ENCODE assay signal across 18 cellular contexts in the genomic region with DNA sequence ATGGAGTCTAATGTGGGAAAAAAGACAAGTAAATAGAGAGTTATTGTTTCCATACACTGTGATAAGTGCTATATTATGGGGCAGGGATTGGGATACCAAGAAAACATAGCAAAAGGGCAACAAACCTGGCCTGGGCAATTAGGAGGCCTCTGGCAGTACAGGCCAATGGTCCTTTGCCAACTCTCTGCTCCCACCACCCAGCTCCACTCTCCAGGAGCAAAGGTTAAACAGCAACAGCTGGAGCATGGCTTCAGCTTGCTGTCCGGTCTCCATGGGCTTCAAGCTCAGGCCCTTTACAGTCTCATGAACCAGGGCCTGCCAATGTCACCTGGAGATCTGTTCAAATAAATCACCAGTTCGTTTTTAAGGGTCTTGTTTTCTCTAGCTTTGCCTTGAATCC. TPM values are rescaled to one million over a fixed set of nuclear protein-coding genes. Genes with fewer than 3 reads are reported as not detected.
DNase-seq lines count a peak whose midpoint lies in the region; ATAC-seq and TF ChIP-seq lines count a peak whose summit lies in the region.
"Had no signal": no experiment of that assay in that cellular context is flagged by ENCODE, and none has a peak within 500 bp of the region (broad histone marks: within the 10 kb centered on the region; RNA-seq: fewer than 3 reads in every experiment).

No MANE protein-coding gene starts in this region.

- H3K36me3 ChIP-seq in PC-3 (ENCODE audit: low read depth, low read length) = no peaks in the 10 kb centered on the region
- H3K36me3 ChIP-seq in muscle layer of duodenum (ENCODE audit: control insufficient read depth in 1 of 2, insufficient read depth in 2 of 2, low read length in 2 of 2) = no peaks in the 10 kb centered on the region
- H3K36me3 ChIP-seq in tibial artery = no peaks in the 10 kb centered on the region
- no peaks in the 10 kb centered on the region for H3K36me3 ChIP-seq in sigmoid colon
- H3K36me3 ChIP-seq: BE2C had no signal

- H3K4me2 ChIP-seq in PC-3 (ENCODE audit: low read length) = no peak overlapping the region
- H3K4me2 ChIP-seq: GM23338 had no signal

- H3F3A ChIP-seq in PC-3 (ENCODE audit: low read length, unreplicated experiment) = peaks cover 6% of the 10 kb centered on the region

- TF ChIP-seq EP300 in sigmoid colon (IDR thresholded peaks at IDR 0.05) = no peak

- no TSS peak for BruUV-seq in PC-3 (replicated peaks; lab: Mats Ljungman, UMichigan)

- no peaks in the 10 kb centered on the region for H3K27me3 ChIP-seq in PC-3 (ENCODE audit: low read length)
- H3K27me3 ChIP-seq in muscle layer of duodenum (ENCODE audit: low read depth, low read length) = no peaks in the 10 kb centered on the region
- H3K27me3 ChIP-seq in tibial artery = no peaks in the 10 kb centered on the region
- H3K27me3 ChIP-seq in sigmoid colon = no peaks in the 10 kb centered on the region
- H3K27me3 ChIP-seq: BE2C had no signal

- TF ChIP-seq POLR2A in sigmoid colon (IDR thresholded peaks at IDR 0.05) = no peak

- peaks cover 52% of the 10 kb centered on the region for H3K4me1 ChIP-seq in PC-3 (ENCODE audit: insufficient read depth, low read length)
- H3K4me1 ChIP-seq in muscle layer of duodenum (ENCODE audit: control insufficient read depth in 1 of 2, insufficient read depth in 2 of 2, low read length in 2 of 2) = peaks cover 5 to 27% of the 10 kb centered on the region in 2 donors
- H3K4me1 ChIP-seq in tibial artery = peaks cover 0 to 37% (median 16%) of the 10 kb centered on the region in 4 donors
- H3K4me1 ChIP-seq in sigmoid colon = peaks cover 0 to 25% (median 10%) of the 10 kb centered on the region in 4 donors
- H3K4me1 ChIP-seq: BE2C had no signal

- H3K4me3 ChIP-seq in PC-3 (ENCODE audit: low read length) = no peak overlapping the region
- no peak overlapping the region for H3K4me3 ChIP-seq in coronary artery
- H3K4me3 ChIP-seq in muscle layer of duodenum (ENCODE audit: low read depth in 1 of 2, low read length in 2 of 2) = no peak overlapping the region
- H3K4me3 ChIP-seq in tibial artery = no peak overlapping the region
- H3K4me3 ChIP-seq in sigmoid colon = no peak overlapping the region
- H3K4me3 ChIP-seq: GM23338 had no signal

- POLR2A ChIA-PET in PC-3 (lab: Charles Lee; ENCODE audit: unreplicated experiment) = no interaction called here

- CTCF ChIA-PET in PC-3 (lab: Charles Lee) = no interaction called here

- 64 to 71% methylated on average over 2 of the region's 2 CpGs for WGBS in sigmoid colon, 2 donors

- intact Hi-C loops in PC-3 (cut with micrococcal nuclease) (no loop called here), tibial artery (cut with DNase I; ENCODE audit: low total_unique reads) (no loop called here), sigmoid colon (cut with DNase I) (no loop called here)

- no peaks in the 10 kb centered on the region for H4K20me1 ChIP-seq in PC-3 (ENCODE audit: low read length)

- no peaks in the 10 kb centered on the region for H3K9me3 ChIP-seq in PC-3 (ENCODE audit: low read length)
- no peaks in the 10 kb centered on the region for H3K9me3 ChIP-seq in muscle layer of duodenum (ENCODE audit: control insufficient read depth in 1 of 2, low read length in 2 of 2)
- H3K9me3 ChIP-seq in tibial artery = no peaks in the 10 kb centered on the region
- H3K9me3 ChIP-seq in sigmoid colon = no peaks in the 10 kb centered on the region
- H3K9me3 ChIP-seq: BE2C had no signal

- ATAC-seq in PC-3 (no peak), GM21576 (IDR thresholded peaks at IDR 0.05; ENCODE audit: unreplicated experiment) (no peak)
- ATAC-seq: GM23338 had no signal

- 0 out of 2 replicates have a peak overlapping the region, but pooled peaks have one; percentile 3 for H3K27ac ChIP-seq in PC-3 (ENCODE audit: low read length)
- H3K27ac ChIP-seq in coronary artery = peak overlapping the region; percentile 28 to 61
- peak overlapping the region; percentile 17 for H3K27ac ChIP-seq in muscle layer of duodenum (ENCODE audit: low read length)
- peak overlapping the region; percentile 68 to 78 for H3K27ac ChIP-seq in tibial artery
- H3K27ac ChIP-seq in sigmoid colon = peak overlapping the region in 2 of 4 donors; percentile 31 to 40

- no peak overlapping the region for H3K9ac ChIP-seq in PC-3 (ENCODE audit: low read length)

- H2AFZ ChIP-seq in PC-3 (ENCODE audit: low read length) = no peak overlapping the region
- H2AFZ ChIP-seq: GM23338 had no signal

- no peak for DNase-seq in PC-3
- DNase-seq in coronary artery (ENCODE audit: low spot score) = no peak
- no peak for DNase-seq in tibial artery
- no peak for DNase-seq in sigmoid colon
- no peak for DNase-seq in NAMALWA (ENCODE audit: low spot score)
- DNase-seq: ACHN; BE2C; C1 segment of cervical spinal cord; CD4-positive, CD25-positive, alpha-beta regulatory T cell; CD8-positive, alpha-beta memory T cell; COR-L47; DMS 273 treated with DMSO at 0.1 percent for 48 hours; DMS53; DND-41; HCEC 1CT had no signal

- no peaks in the 10 kb centered on the region for H3K9me2 ChIP-seq in PC-3 (replicated peaks; ENCODE audit: low read length)

- H3K79me2 ChIP-seq in PC-3 (ENCODE audit: low read length) = 0 out of 2 replicates have a peak, but pooled peaks cover 6% of the 10 kb centered on the region

- TF ChIP-seq CTCF in PC-3 (conservative IDR thresholded peaks at IDR 0.05; ENCODE audit: low read depth, low read length) (no peak), coronary artery (IDR thresholded peaks at IDR 0.05) (no peak), tibial artery (IDR thresholded peaks at IDR 0.05) (no peak), sigmoid colon (IDR thresholded peaks at IDR 0.05) (no peak)

RNA-seq across cellular contexts. Expression of gene ARHGAP29, which starts 37.2 kb away (rescaled TPM):
- total RNA-seq in PC-3 (2014; rRNA removed) = 161 and 166 TPM in 2 replicates
- 10 to 100 TPM; 23.2 to 48.2 (median 32.0) TPM for total RNA-seq in sigmoid colon
- 1 to 10 TPM; 1.2 to 3.6 (median 3.1) TPM for polyA plus RNA-seq in sigmoid colon
- total RNA-seq: CD4-positive, CD25-positive, alpha-beta regulatory T cell; CD8-positive, alpha-beta memory T cell had no signal
- polyA plus RNA-seq: CD4-positive, CD25-positive, alpha-beta regulatory T cell; CD8-positive, alpha-beta memory T cell had no signal
